Comparison of ENCODE assay signal across 1 cellular context in genomic region chr1:184755226-184756065, GRCh38.
A peak's percentile ranks its signal among the peaks of the same experiment; 100 is the strongest.
TF ChIP-seq lines count a peak whose summit lies in the region.

No MANE protein-coding gene starts in this region.

TF ChIP-seq in GM12878, 131 proteins besides CTCF, POLR2A, EP300 and RAD21 (continued from another document):
- TF ChIP-seq IKZF2 (IDR thresholded peaks at IDR 0.05) (peak; percentile 55 to 58; a peak in 3 of 4 replicates), MLLT1 (IDR thresholded peaks at IDR 0.05) (peak; percentile 52), KDM1A (IDR thresholded peaks at IDR 0.05; ENCODE audit: borderline replicate concordance) (no peak), REST (IDR thresholded peaks at IDR 0.05; ENCODE audit: low read depth, low read length) (peak; percentile 41; the same call in 1 of the 2 replicates), EGR1 (IDR thresholded peaks at IDR 0.05; ENCODE audit: borderline replicate concordance in 1 of 2, low read depth in 2 of 2, low read length in 2 of 2) (no peak), SMARCA5 (IDR thresholded peaks at IDR 0.05) (peak; percentile 71; the same call in 1 of the 2 replicates), NFIC (IDR thresholded peaks at IDR 0.05; ENCODE audit: low read depth, low read length) (no peak), IRF3 (IDR thresholded peaks at IDR 0.05) (no peak), MYB (IDR thresholded peaks at IDR 0.05; ENCODE audit: borderline replicate concordance, low read depth, low read length) (no peak), PBX3 (IDR thresholded peaks at IDR 0.05; ENCODE audit: insufficient replicate concordance, low read depth, low read length) (no peak), RAD51 (IDR thresholded peaks at IDR 0.05) (peak; percentile 46; the same call in 1 of the 2 replicates), FOXM1 (IDR thresholded peaks at IDR 0.05; ENCODE audit: low read depth, low read length) (no peak), NKRF (conservative IDR thresholded peaks at IDR 0.05) (no peak; the same call in none of the 2 replicates), E2F4 (IDR thresholded peaks at IDR 0.05; ENCODE audit: low read depth, low read length) (no peak), MXI1 (IDR thresholded peaks at IDR 0.05; ENCODE audit: low read depth, low read length) (peak; percentile 48; the same call in 1 of the 2 replicates), ZBTB4 (CRISPR knock-in tag; IDR thresholded peaks at IDR 0.05) (no peak), IRF5 (IDR thresholded peaks at IDR 0.05; ENCODE audit: borderline replicate concordance) (no peak), CHD1 (IDR thresholded peaks at IDR 0.05; ENCODE audit: low read depth, low read length) (no peak), RELA (IDR thresholded peaks at IDR 0.05; ENCODE audit: borderline replicate concordance, partially characterized antibody) (peak; percentile 41), HCFC1 (IDR thresholded peaks at IDR 0.05; ENCODE audit: low read length) (no peak), E4F1 (IDR thresholded peaks at IDR 0.05; ENCODE audit: borderline replicate concordance, partially characterized antibody) (no peak), ZNF207 (IDR thresholded peaks at IDR 0.05; ENCODE audit: borderline replicate concordance) (0 out of 2 replicates have a peak, but pooled peaks have one; percentile 34), SMAD1 (IDR thresholded peaks at IDR 0.05; ENCODE audit: low read depth, partially characterized antibody) (no peak), RUNX3 (IDR thresholded peaks at IDR 0.05; ENCODE audit: low read length) (peak; percentile 45), MTA2 (IDR thresholded peaks at IDR 0.05; ENCODE audit: low read depth) (no peak), RB1 (IDR thresholded peaks at IDR 0.05; ENCODE audit: borderline replicate concordance) (no peak; the same call in 1 of the 2 replicates), STAT1 (conservative IDR thresholded peaks at IDR 0.05) (no peak; the same call in 1 of the 2 replicates), ZBTB33 (IDR thresholded peaks at IDR 0.05) (no peak), ATF7 (IDR thresholded peaks at IDR 0.05; ENCODE audit: low read depth) (no peak), RELB (IDR thresholded peaks at IDR 0.05; ENCODE audit: low read depth) (peak; percentile 83), CBX3 (IDR thresholded peaks at IDR 0.05; ENCODE audit: borderline replicate concordance, low read depth) (no peak), FOS (IDR thresholded peaks at IDR 0.05; ENCODE audit: borderline replicate concordance, extremely low read depth, insufficient read length) (no peak), NFYA (IDR thresholded peaks at IDR 0.05; ENCODE audit: borderline replicate concordance, low read depth, low read length) (no peak), SP1 (IDR thresholded peaks at IDR 0.05; ENCODE audit: low read depth, low read length) (no peak)
